Comparison of ENCODE assay signal across 19 cellular contexts in genomic region chr16:22675745-22676540, GRCh38.
DNase-seq lines count a peak whose midpoint lies in the region; TF ChIP-seq lines count a peak whose summit lies in the region.
"Had no signal": no experiment of that assay in that cellular context is flagged by ENCODE, and none has a peak within 500 bp of the region (broad histone marks: within the 10 kb centered on the region; RNA-seq: fewer than 3 reads in every experiment).

No MANE protein-coding gene starts in this region.

- H4K20me1 ChIP-seq in osteoblast (ENCODE audit: insufficient read depth, low read length), result no peaks in the 10 kb centered on the region
- H4K20me1 ChIP-seq in smooth muscle cell (ENCODE audit: low read depth), result no peaks in the 10 kb centered on the region

- no peak overlapping the region for H3K27ac ChIP-seq in osteoblast (ENCODE audit: low read depth, low read length)
- no peak overlapping the region for H3K27ac ChIP-seq in smooth muscle cell (ENCODE audit: low read depth)
- H3K27ac ChIP-seq: 22Rv1, A549, C4-2B had no signal

- peaks cover 13% of the 10 kb centered on the region for H3K27me3 ChIP-seq in osteoblast (ENCODE audit: insufficient read depth, low read length)
- peaks cover 45% of the 10 kb centered on the region for H3K27me3 ChIP-seq in smooth muscle cell (ENCODE audit: low read depth)

- H3K4me3 ChIP-seq in osteoblast (ENCODE audit: insufficient read depth, low read length), result no peak overlapping the region
- no peak overlapping the region for H3K4me3 ChIP-seq in smooth muscle cell
- H3K4me3 ChIP-seq: A549, HAP-1 had no signal

- peak; percentile 47 for DNase-seq in activated CD8-positive, alpha-beta memory T cell treated with anti-CD3 and anti-CD28 coated beads for 24 hours
- no peak for DNase-seq in activated CD8-positive, alpha-beta memory T cell treated with anti-CD3 and anti-CD28 coated beads, Interleukin-2, amount 50 U/mL, for 48 hours
- DNase-seq in HCEC 1CT (peak; percentile 0), osteoblast (ENCODE audit: insufficient read length, low spot score, missing footprints) (peak; percentile 57), NCI-H2171 treated with DMSO at 0.1 percent for 48 hours (lab: John Stamatoyannopoulos, UW) (no peak), smooth muscle cell (lab: John Stamatoyannopoulos, UW; ENCODE audit: unreplicated experiment) (no peak), GOT3 (lab: John Stamatoyannopoulos, UW) (no peak)
- DNase-seq: AML-193; Caco-2; CD4-positive, alpha-beta T cell; DMS153; DMS79; GDM1; HFFc6; KG1 had no signal

- no peak overlapping the region for H3K4me2 ChIP-seq in osteoblast (ENCODE audit: insufficient read depth, low read length)
- no peak overlapping the region for H3K4me2 ChIP-seq in smooth muscle cell
- H3K4me2 ChIP-seq: A549 had no signal

- H3K79me2 ChIP-seq in osteoblast (ENCODE audit: insufficient read depth, low read length) (no peaks in the 10 kb centered on the region), smooth muscle cell (ENCODE audit: low read depth) (no peaks in the 10 kb centered on the region)

- H3K9me3 ChIP-seq in osteoblast (ENCODE audit: low read depth, low read length) (no peaks in the 10 kb centered on the region), smooth muscle cell (replicated peaks; ENCODE audit: low read depth) (no peaks in the 10 kb centered on the region)
- H3K9me3 ChIP-seq: A549, Caco-2, HAP-1 had no signal

- TF ChIP-seq CTCF in osteoblast (IDR thresholded peaks at IDR 0.05; ENCODE audit: extremely low read depth, low read depth, low read length) (no peak), smooth muscle cell (IDR thresholded peaks at IDR 0.05; ENCODE audit: borderline replicate concordance, insufficient read depth, poor library complexity, severe bottlenecking) (no peak)

- no peak overlapping the region for H3K9ac ChIP-seq in smooth muscle cell (ENCODE audit: low read depth)

- H3F3A ChIP-seq in smooth muscle cell (ENCODE audit: low read depth), result no peaks in the 10 kb centered on the region

- WGBS in smooth muscle cell (ENCODE audit: low lambda C conversion rate), result 83% methylated on average over 4 of the region's 4 CpGs

- no peak overlapping the region for H2AFZ ChIP-seq in osteoblast (ENCODE audit: low read length)
- no peak overlapping the region for H2AFZ ChIP-seq in smooth muscle cell (ENCODE audit: low read depth)

- H3K4me1 ChIP-seq in osteoblast (ENCODE audit: insufficient read depth, low read length) (no peaks in the 10 kb centered on the region), smooth muscle cell (ENCODE audit: low read depth) (no peaks in the 10 kb centered on the region)
- H3K4me1 ChIP-seq: A549, HAP-1 had no signal

- no peaks in the 10 kb centered on the region for H3K36me3 ChIP-seq in osteoblast (ENCODE audit: insufficient read depth, low read length)
- H3K36me3 ChIP-seq in smooth muscle cell (ENCODE audit: low read depth), result no peaks in the 10 kb centered on the region
- H3K36me3 ChIP-seq: HAP-1 had no signal

Comparison
In these comparisons a context has a peak if more than half of its experiments do, and no peak if none do; other contexts are left out.
1. DNase-seq: peak in activated CD8-positive, alpha-beta memory T cell treated with anti-CD3 and anti-CD28 coated beads for 24 hours (single experiment), HCEC 1CT (single experiment) and osteoblast (single experiment); none in activated CD8-positive, alpha-beta memory T cell treated with anti-CD3 and anti-CD28 coated beads, Interleukin-2, amount 50 U/mL, for 48 hours (single experiment), NCI-H2171 treated with DMSO at 0.1 percent for 48 hours (single experiment), smooth muscle cell (single experiment) and GOT3 (single experiment).